In genomic region chr17:71057448-71057847, GRCh38 we compare ENCODE assay signal across 14 cellular contexts.
"Had no signal": no experiment of that assay in that cellular context is flagged by ENCODE, and none has a peak within 500 bp of the region (broad histone marks: within the 10 kb centered on the region; RNA-seq: fewer than 3 reads in every experiment).

No MANE protein-coding gene starts in this region.

- H3K27ac Mint-ChIP-seq: activated naive CD4-positive, alpha-beta T cell treated with anti-CD3 and anti-CD28 coated beads, Interleukin-2, amount 10 ng/mL, durations not matched to agents 7 days and 5 days; activated T-helper 2 cell treated with anti-CD3 and anti-CD28 coated beads, Interferon-gamma antibody, Interleukin-2, Interleukin-4, amounts not matched to agents 10 μg/mL and 5 μg/mL and 100 μg/mL, durations not matched to agents 14 hours and 24 hours and 36 hours; effector memory CD8-positive, alpha-beta T cell; stimulated activated naive CD8-positive, alpha-beta T cell treated with anti-CD3 and anti-CD28 coated beads, Interleukin-15, amount 100 ng/mL, for 72 hours had no signal

- ATAC-seq: effector memory CD8-positive, alpha-beta T cell; left ventricle myocardium superior; stimulated activated naive CD8-positive, alpha-beta T cell treated with anti-CD3 and anti-CD28 coated beads, Interleukin-15, amount 100 ng/mL, for 72 hours had no signal

- H3K36me3 ChIP-seq: ascending aorta, sigmoid colon had no signal

- H3K27me3 Mint-ChIP-seq: activated naive CD4-positive, alpha-beta T cell treated with anti-CD3 and anti-CD28 coated beads, Interleukin-2, amount 10 ng/mL, durations not matched to agents 7 days and 5 days; effector memory CD8-positive, alpha-beta T cell; stimulated activated naive CD8-positive, alpha-beta T cell treated with anti-CD3 and anti-CD28 coated beads, Interleukin-15, amount 100 ng/mL, for 72 hours had no signal

- H3K9me3 ChIP-seq: ascending aorta, testis had no signal

- DNase-seq: activated CD4-positive, alpha-beta T cell treated with anti-CD3 and anti-CD28 coated beads, Interleukin-2, amount 50 U/mL, for 4 hours; activated CD4-positive, CD25-positive, alpha-beta regulatory T cell treated with anti-CD3 and anti-CD28 coated beads, Interleukin-2, amount 50 U/mL, for 72 hours; activated naive CD4-positive, alpha-beta T cell treated with anti-CD3 and anti-CD28 coated beads, Interleukin-2, amount 10 ng/mL, durations not matched to agents 7 days and 5 days; dermis blood vessel endothelial cell; effector memory CD8-positive, alpha-beta T cell; hippocampal formation; left ventricle myocardium superior; sigmoid colon; stimulated activated CD4-positive, alpha-beta T cell treated with anti-CD3 and anti-CD28 coated beads, Interleukin-1b, Interleukin-23, amount 100 ng/mL, for 48 hours; stimulated activated naive CD8-positive, alpha-beta T cell treated with anti-CD3 and anti-CD28 coated beads, Interleukin-15, amount 100 ng/mL, for 72 hours; testis had no signal

- H3K27ac ChIP-seq: ascending aorta, sigmoid colon, testis had no signal

- H3K4me1 Mint-ChIP-seq: activated naive CD4-positive, alpha-beta T cell treated with anti-CD3 and anti-CD28 coated beads, Interleukin-2, amount 10 ng/mL, durations not matched to agents 7 days and 5 days; nephron; stimulated activated naive CD8-positive, alpha-beta T cell treated with anti-CD3 and anti-CD28 coated beads, Interleukin-15, amount 100 ng/mL, for 72 hours had no signal

- H3K4me3 Mint-ChIP-seq: activated naive CD4-positive, alpha-beta T cell treated with anti-CD3 and anti-CD28 coated beads, Interleukin-2, amount 10 ng/mL, durations not matched to agents 7 days and 5 days; effector memory CD8-positive, alpha-beta T cell; nephron; stimulated activated naive CD8-positive, alpha-beta T cell treated with anti-CD3 and anti-CD28 coated beads, Interleukin-15, amount 100 ng/mL, for 72 hours had no signal

- H3K4me3 ChIP-seq: ascending aorta, sigmoid colon, testis had no signal

- H3K27me3 ChIP-seq: ascending aorta, sigmoid colon, testis had no signal

- H3K36me3 Mint-ChIP-seq: activated naive CD4-positive, alpha-beta T cell treated with anti-CD3 and anti-CD28 coated beads, Interleukin-2, amount 10 ng/mL, durations not matched to agents 7 days and 5 days had no signal

- H3K4me1 ChIP-seq: ascending aorta, sigmoid colon, testis had no signal
